In the genomic region with DNA sequence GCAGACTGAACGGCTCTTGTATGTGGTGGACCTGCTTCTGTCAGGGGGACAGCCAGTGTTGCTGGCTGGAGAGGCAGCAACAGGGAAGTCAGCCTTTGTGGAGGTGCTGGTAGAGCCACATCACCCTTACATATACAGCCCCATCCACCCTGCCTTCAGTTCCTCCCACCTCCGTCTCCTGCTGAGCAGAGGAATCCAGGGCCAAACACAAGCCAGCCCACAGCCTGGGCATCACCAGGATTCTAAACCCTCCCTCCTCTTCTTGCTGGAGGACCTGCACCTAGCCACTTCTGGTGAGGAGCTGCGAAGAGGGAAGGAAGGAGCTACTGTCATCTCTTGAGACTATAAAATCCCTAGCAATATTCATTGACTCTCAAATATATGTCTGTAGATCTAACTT, we compare ENCODE assay signal across 22 cellular contexts. TPM values are rescaled to one million over a fixed set of nuclear protein-coding genes. Genes with fewer than 3 reads are reported as not detected.
DNase-seq lines count a peak whose midpoint lies in the region; ATAC-seq and TF ChIP-seq lines count a peak whose summit lies in the region.
"Had no signal": no experiment of that assay in that cellular context is flagged by ENCODE, and none has a peak within 500 bp of the region (broad histone marks: within the 10 kb centered on the region; RNA-seq: fewer than 3 reads in every experiment).

No MANE protein-coding gene starts in this region.

- no peak overlapping the region for H2AFZ ChIP-seq in GM23338

- H3K9me2 ChIP-seq in GM23338 (ENCODE audit: insufficient read depth) = no peaks in the 10 kb centered on the region

- H3K27ac Mint-ChIP-seq in GM23338 (no peak overlapping the region), WTC11 (no peak overlapping the region)
- H3K27ac Mint-ChIP-seq: CD4-positive, alpha-beta T cell; CD8-positive, alpha-beta memory T cell had no signal

- H3K4me1 ChIP-seq in GM23338 (ENCODE audit: insufficient read depth) = no peaks in the 10 kb centered on the region
- H3K4me1 ChIP-seq: A549; BE2C; BLaER1 treated with 17β-estradiol and CSF1 and Interleukin-3, amounts not matched to agents 10 nM and 100 nM had no signal

- DNase-seq in GM23338 (ENCODE audit: low spot score) (no peak), WTC11 (ENCODE audit: low spot score) (no peak), islet precursor cell (peak; percentile 38), ureter (ENCODE audit: low spot score) (peak; percentile 18)
- no peak for DNase-seq in stimulated activated CD4-positive, alpha-beta T cell treated with anti-CD3 and anti-CD28 coated beads, Interleukin-1b, Interleukin-23, amount 100 ng/mL, for 48 hours
- DNase-seq in activated naive CD4-positive, alpha-beta T cell treated with anti-CD3 and anti-CD28 coated beads, Interleukin-2, amount 50 U/mL, for 16 hours = no peak
- DNase-seq: 8988T; ACHN; AML-193; BE2C; CD4-positive, alpha-beta T cell; CD8-positive, alpha-beta memory T cell; DMS 273 treated with DMSO at 0.1 percent for 48 hours; DMS53; DMS79 treated with DMSO at 0.1 percent for 48 hours; GF-D8; H7; HCEC 1CT had no signal

- no peaks in the 10 kb centered on the region for H4K20me1 ChIP-seq in GM23338 (replicated peaks; ENCODE audit: insufficient read depth)

- H3K36me3 Mint-ChIP-seq in GM23338 (ENCODE audit: low read depth) (no peaks in the 10 kb centered on the region), WTC11 (no peaks in the 10 kb centered on the region)

- no peaks in the 10 kb centered on the region for H3F3A ChIP-seq in GM23338 (replicated peaks; ENCODE audit: low read depth)

- TF ChIP-seq CTCF in GM23338 (conservative IDR thresholded peaks at IDR 0.05; ENCODE audit: low read depth in 2 of 2) (no peak), WTC11 (IDR thresholded peaks at IDR 0.05) (no peak)

- peak; percentile 50 for ATAC-seq in GM23338
- ATAC-seq in WTC11 = peak; percentile 55
- ATAC-seq in HG03135 (IDR thresholded peaks at IDR 0.05; ENCODE audit: unreplicated experiment) = no peak
- ATAC-seq: A549 had no signal

- H3K79me2 ChIP-seq in GM23338 (replicated peaks; ENCODE audit: insufficient read depth) = no peaks in the 10 kb centered on the region

- CTCF ChIA-PET in WTC11 (lab: Charles Lee) = no interaction called here

- no peaks in the 10 kb centered on the region for H3K36me3 ChIP-seq in GM23338 (ENCODE audit: insufficient read depth)
- H3K36me3 ChIP-seq: BE2C had no signal

- H3K4me2 ChIP-seq in GM23338 = no peak overlapping the region
- H3K4me2 ChIP-seq: A549; BLaER1 treated with 17β-estradiol and CSF1 and Interleukin-3, amounts not matched to agents 10 nM and 100 nM had no signal

- H3K27me3 Mint-ChIP-seq in GM23338 (ENCODE audit: insufficient read depth, low read depth, poor library complexity) = peaks cover 6% of the 10 kb centered on the region
- H3K27me3 Mint-ChIP-seq in WTC11 (ENCODE audit: low read depth) = no peaks in the 10 kb centered on the region
- H3K27me3 Mint-ChIP-seq: CD4-positive, alpha-beta T cell; CD8-positive, alpha-beta memory T cell had no signal

- H3K4me3 Mint-ChIP-seq in GM23338 = no peak overlapping the region
- no peak overlapping the region for H3K4me3 Mint-ChIP-seq in WTC11
- H3K4me3 Mint-ChIP-seq: CD14-positive monocyte; CD4-positive, alpha-beta T cell; CD8-positive, alpha-beta memory T cell had no signal

- H3K4me1 Mint-ChIP-seq in GM23338 (no peaks in the 10 kb centered on the region; the same call in 2 of the 3 replicates), WTC11 (no peaks in the 10 kb centered on the region)
- H3K4me1 Mint-ChIP-seq: CD14-positive monocyte; CD8-positive, alpha-beta memory T cell had no signal

- H3K27ac ChIP-seq in GM23338 (ENCODE audit: low read depth) = no peak overlapping the region
- H3K27ac ChIP-seq: A549; BLaER1 treated with 17β-estradiol and CSF1 and Interleukin-3, amounts not matched to agents 10 nM and 100 nM had no signal

- no peaks in the 10 kb centered on the region for H3K27me3 ChIP-seq in GM23338 (ENCODE audit: insufficient read depth)
- H3K27me3 ChIP-seq: BE2C; BLaER1 treated with 17β-estradiol and CSF1 and Interleukin-3, amounts not matched to agents 10 nM and 100 nM had no signal

- no peak overlapping the region for H3K4me3 ChIP-seq in GM23338
- H3K4me3 ChIP-seq: A549; BLaER1 treated with 17β-estradiol and CSF1 and Interleukin-3, amounts not matched to agents 10 nM and 100 nM had no signal

- no peaks in the 10 kb centered on the region for H3K9me3 Mint-ChIP-seq in GM23338
- no peaks in the 10 kb centered on the region for H3K9me3 Mint-ChIP-seq in WTC11
- H3K9me3 Mint-ChIP-seq: CD14-positive monocyte; CD4-positive, alpha-beta T cell; CD8-positive, alpha-beta memory T cell had no signal

- POLR2A ChIA-PET in WTC11 (lab: Charles Lee) = interaction anchor here (1.3 kb wide), 1 partner anchor 229 kb away, joined by 3 read pairs; a partner anchor contains a TSS

TF ChIP-seq in GM23338, 12 proteins besides CTCF, POLR2A, EP300 and RAD21 (continues in another document):
- no peak for TF ChIP-seq ZNF331 (CRISPR knock-in tag; IDR thresholded peaks at IDR 0.05; ENCODE audit: low read depth)
- TF ChIP-seq STAT1 (IDR thresholded peaks at IDR 0.05; ENCODE audit: unreplicated experiment) = no peak
- TF ChIP-seq, protein P1, sequence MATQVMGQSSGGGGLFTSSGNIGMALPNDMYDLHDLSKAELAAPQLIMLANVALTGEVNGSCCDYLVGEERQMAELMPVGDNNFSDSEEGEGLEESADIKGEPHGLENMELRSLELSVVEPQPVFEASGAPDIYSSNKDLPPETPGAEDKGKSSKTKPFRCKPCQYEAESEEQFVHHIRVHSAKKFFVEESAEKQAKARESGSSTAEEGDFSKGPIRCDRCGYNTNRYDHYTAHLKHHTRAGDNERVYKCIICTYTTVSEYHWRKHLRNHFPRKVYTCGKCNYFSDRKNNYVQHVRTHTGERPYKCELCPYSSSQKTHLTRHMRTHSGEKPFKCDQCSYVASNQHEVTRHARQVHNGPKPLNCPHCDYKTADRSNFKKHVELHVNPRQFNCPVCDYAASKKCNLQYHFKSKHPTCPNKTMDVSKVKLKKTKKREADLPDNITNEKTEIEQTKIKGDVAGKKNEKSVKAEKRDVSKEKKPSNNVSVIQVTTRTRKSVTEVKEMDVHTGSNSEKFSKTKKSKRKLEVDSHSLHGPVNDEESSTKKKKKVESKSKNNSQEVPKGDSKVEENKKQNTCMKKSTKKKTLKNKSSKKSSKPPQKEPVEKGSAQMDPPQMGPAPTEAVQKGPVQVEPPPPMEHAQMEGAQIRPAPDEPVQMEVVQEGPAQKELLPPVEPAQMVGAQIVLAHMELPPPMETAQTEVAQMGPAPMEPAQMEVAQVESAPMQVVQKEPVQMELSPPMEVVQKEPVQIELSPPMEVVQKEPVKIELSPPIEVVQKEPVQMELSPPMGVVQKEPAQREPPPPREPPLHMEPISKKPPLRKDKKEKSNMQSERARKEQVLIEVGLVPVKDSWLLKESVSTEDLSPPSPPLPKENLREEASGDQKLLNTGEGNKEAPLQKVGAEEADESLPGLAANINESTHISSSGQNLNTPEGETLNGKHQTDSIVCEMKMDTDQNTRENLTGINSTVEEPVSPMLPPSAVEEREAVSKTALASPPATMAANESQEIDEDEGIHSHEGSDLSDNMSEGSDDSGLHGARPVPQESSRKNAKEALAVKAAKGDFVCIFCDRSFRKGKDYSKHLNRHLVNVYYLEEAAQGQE (IDR thresholded peaks at IDR 0.05; ENCODE audit: unreplicated experiment) = no peak
- TF ChIP-seq ZNF114 (CRISPR knock-in tag; IDR thresholded peaks at IDR 0.05) = no peak
- TF ChIP-seq EZH2 (IDR thresholded peaks at IDR 0.05; ENCODE audit: low read depth, unreplicated experiment) = no peak
- no peak for TF ChIP-seq POLR2AphosphoS5 (IDR thresholded peaks at IDR 0.05; ENCODE audit: low read depth)

TF ChIP-seq in WTC11, 78 proteins besides CTCF, POLR2A, EP300 and RAD21 (continues in another document):
- no peak for TF ChIP-seq JUN (CRISPR knock-in tag; IDR thresholded peaks at IDR 0.05)
- TF ChIP-seq, protein P2, sequence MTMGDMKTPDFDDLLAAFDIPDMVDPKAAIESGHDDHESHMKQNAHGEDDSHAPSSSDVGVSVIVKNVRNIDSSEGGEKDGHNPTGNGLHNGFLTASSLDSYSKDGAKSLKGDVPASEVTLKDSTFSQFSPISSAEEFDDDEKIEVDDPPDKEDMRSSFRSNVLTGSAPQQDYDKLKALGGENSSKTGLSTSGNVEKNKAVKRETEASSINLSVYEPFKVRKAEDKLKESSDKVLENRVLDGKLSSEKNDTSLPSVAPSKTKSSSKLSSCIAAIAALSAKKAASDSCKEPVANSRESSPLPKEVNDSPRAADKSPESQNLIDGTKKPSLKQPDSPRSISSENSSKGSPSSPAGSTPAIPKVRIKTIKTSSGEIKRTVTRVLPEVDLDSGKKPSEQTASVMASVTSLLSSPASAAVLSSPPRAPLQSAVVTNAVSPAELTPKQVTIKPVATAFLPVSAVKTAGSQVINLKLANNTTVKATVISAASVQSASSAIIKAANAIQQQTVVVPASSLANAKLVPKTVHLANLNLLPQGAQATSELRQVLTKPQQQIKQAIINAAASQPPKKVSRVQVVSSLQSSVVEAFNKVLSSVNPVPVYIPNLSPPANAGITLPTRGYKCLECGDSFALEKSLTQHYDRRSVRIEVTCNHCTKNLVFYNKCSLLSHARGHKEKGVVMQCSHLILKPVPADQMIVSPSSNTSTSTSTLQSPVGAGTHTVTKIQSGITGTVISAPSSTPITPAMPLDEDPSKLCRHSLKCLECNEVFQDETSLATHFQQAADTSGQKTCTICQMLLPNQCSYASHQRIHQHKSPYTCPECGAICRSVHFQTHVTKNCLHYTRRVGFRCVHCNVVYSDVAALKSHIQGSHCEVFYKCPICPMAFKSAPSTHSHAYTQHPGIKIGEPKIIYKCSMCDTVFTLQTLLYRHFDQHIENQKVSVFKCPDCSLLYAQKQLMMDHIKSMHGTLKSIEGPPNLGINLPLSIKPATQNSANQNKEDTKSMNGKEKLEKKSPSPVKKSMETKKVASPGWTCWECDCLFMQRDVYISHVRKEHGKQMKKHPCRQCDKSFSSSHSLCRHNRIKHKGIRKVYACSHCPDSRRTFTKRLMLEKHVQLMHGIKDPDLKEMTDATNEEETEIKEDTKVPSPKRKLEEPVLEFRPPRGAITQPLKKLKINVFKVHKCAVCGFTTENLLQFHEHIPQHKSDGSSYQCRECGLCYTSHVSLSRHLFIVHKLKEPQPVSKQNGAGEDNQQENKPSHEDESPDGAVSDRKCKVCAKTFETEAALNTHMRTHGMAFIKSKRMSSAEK (CRISPR knock-in tag; IDR thresholded peaks at IDR 0.05; ENCODE audit: borderline replicate concordance) = no peak

RNA-seq across cellular contexts. Expression of a gene that starts 51.6 kb away (rescaled TPM):
- 7.2 and 9.6 TPM in 2 replicates for total RNA-seq in GM23338 (2014; rRNA removed; shearing (Covaris generic))
- polyA plus RNA-seq in GM23338 (2016; fragmentation: Nextera tagmentation; extraction: Ambion mirVana) = 2.5 and 3.6 TPM in 2 replicates
- 10.5 to 11.5 TPM (median 10.9 TPM) in 3 replicates for total RNA-seq in WTC11 (2021)
- 24.2 TPM for total RNA-seq in ureter

RNA-seq across cellular contexts. Expression of a gene that starts 54.8 kb away (rescaled TPM):
- 7.4 and 9.8 TPM in 2 replicates for total RNA-seq in GM23338 (2014; rRNA removed; shearing (Covaris generic))
- polyA plus RNA-seq in GM23338 (2016; fragmentation: Nextera tagmentation; extraction: Ambion mirVana) = 13.5 and 13.7 TPM in 2 replicates
- 12.5 to 15.0 TPM (median 14.6 TPM) in 3 replicates for total RNA-seq in WTC11 (2021)
- total RNA-seq in ureter = 28.0 TPM

RNA-seq across cellular contexts. Expression of a gene that starts 54.9 kb away (rescaled TPM):
- 75.1 and 91.0 TPM in 2 replicates for total RNA-seq in GM23338 (2014; rRNA removed; shearing (Covaris generic))
- 62.6 and 64.5 TPM in 2 replicates for polyA plus RNA-seq in GM23338 (2016; fragmentation: Nextera tagmentation; extraction: Ambion mirVana)
- total RNA-seq in WTC11 (2021) = 97.7 to 112 TPM (median 110 TPM) in 3 replicates
- total RNA-seq in ureter = 192 TPM

Comparison
In these comparisons a context has a peak if more than half of its experiments do, and no peak if none do; other contexts are left out.
1. DNase-seq: peak in islet precursor cell (single experiment) and ureter (single experiment); none in GM23338 (single experiment), WTC11 (single experiment), stimulated activated CD4-positive, alpha-beta T cell treated with anti-CD3 and anti-CD28 coated beads, Interleukin-1b, Interleukin-23, amount 100 ng/mL, for 48 hours (single experiment) and activated naive CD4-positive, alpha-beta T cell treated with anti-CD3 and anti-CD28 coated beads, Interleukin-2, amount 50 U/mL, for 16 hours (single experiment).